ENCODE assay signal across 1 cellular context in the genomic region with DNA sequence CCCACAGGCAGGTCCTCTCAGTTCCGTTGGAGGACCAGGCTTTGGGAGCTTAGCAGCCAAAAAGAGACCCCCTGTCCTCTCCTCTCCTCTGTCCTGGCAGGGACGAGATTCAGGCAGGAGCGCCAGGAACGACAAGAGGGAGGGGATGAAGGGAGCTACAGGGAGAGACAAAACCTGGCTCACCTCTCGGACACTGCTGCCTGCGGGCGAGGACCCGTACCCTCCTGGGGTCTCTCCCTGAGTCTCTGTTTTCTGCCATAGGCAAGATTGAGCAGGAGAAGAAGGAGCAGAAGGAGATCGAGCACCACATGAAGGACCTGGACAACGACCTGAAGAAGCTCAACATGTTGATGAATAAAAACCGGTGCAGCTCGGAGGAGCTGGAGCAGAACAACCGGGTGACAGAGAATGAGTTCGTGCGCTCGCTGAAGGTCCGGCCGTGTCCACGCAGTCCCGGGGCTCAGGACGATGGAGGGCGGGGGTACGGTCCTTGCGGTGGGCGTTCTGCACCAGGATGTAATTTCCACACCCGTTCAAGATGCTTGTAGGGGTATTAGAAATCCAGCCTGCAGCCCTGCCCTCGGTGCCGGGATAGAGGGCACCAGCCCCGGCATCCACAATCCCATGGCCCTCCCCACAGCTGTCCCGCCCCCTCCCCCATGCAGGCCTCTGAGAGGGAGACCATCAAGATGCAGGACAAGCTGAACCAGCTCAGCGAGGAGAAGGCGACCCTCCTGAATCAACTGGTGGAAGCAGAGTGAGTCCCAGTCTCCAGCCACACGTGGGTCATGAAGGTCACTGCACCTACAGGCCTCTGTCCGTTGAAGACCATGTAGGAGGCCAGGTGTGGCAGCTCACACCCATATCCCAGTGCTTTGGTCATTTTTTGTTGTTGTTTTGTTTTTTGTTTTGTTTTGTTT.
TF ChIP-seq lines count a peak whose summit lies in the region.

No MANE protein-coding gene starts in this region.

TF ChIP-seq in HepG2, 621 proteins besides CTCF, POLR2A, EP300 and RAD21:
- TF ChIP-seq JUN (CRISPR knock-in tag; IDR thresholded peaks at IDR 0.05) (no peak), AGO1 (IDR thresholded peaks at IDR 0.05; ENCODE audit: low read depth, low read length, poor library complexity, severe bottlenecking) (no peak), ZSCAN31 (CRISPR knock-in tag; IDR thresholded peaks at IDR 0.05; ENCODE audit: low read depth) (no peak), ZNF224 (CRISPR knock-in tag; IDR thresholded peaks at IDR 0.05) (no peak), ZNF629 (CRISPR knock-in tag; conservative IDR thresholded peaks at IDR 0.05) (no peak), HNF1A (IDR thresholded peaks at IDR 0.05; ENCODE audit: low read depth) (no peak), HNF1A (CRISPR knock-in tag; IDR thresholded peaks at IDR 0.05; ENCODE audit: borderline replicate concordance) (no peak), ZNF367 (CRISPR knock-in tag; IDR thresholded peaks at IDR 0.05; ENCODE audit: borderline replicate concordance) (no peak), SMAD1 (CRISPR knock-in tag; IDR thresholded peaks at IDR 0.05; ENCODE audit: borderline replicate concordance, low read depth) (no peak), RBFOX2 (IDR thresholded peaks at IDR 0.05; ENCODE audit: low read depth, low read length) (no peak), ZNF709 (CRISPR knock-in tag; IDR thresholded peaks at IDR 0.05) (no peak), TBP (CRISPR knock-in tag; IDR thresholded peaks at IDR 0.05) (no peak), TSC22D2 (CRISPR knock-in tag; IDR thresholded peaks at IDR 0.05; ENCODE audit: borderline replicate concordance) (no peak), SIN3B (IDR thresholded peaks at IDR 0.05; ENCODE audit: low read length) (no peak), ZNF644 (CRISPR knock-in tag; IDR thresholded peaks at IDR 0.05; ENCODE audit: low read depth) (no peak)
- TF ChIP-seq, protein P1, sequence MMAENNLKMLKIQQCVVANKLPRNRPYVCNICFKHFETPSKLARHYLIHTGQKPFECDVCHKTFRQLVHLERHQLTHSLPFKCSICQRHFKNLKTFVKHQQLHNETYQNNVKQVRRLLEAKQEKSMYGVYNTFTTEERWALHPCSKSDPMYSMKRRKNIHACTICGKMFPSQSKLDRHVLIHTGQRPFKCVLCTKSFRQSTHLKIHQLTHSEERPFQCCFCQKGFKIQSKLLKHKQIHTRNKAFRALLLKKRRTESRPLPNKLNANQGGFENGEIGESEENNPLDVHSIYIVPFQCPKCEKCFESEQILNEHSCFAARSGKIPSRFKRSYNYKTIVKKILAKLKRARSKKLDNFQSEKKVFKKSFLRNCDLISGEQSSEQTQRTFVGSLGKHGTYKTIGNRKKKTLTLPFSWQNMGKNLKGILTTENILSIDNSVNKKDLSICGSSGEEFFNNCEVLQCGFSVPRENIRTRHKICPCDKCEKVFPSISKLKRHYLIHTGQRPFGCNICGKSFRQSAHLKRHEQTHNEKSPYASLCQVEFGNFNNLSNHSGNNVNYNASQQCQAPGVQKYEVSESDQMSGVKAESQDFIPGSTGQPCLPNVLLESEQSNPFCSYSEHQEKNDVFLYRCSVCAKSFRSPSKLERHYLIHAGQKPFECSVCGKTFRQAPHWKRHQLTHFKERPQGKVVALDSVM (CRISPR knock-in tag; IDR thresholded peaks at IDR 0.05) = no peak
